ENCODE assay signal across 8 cellular contexts in the genomic region with DNA sequence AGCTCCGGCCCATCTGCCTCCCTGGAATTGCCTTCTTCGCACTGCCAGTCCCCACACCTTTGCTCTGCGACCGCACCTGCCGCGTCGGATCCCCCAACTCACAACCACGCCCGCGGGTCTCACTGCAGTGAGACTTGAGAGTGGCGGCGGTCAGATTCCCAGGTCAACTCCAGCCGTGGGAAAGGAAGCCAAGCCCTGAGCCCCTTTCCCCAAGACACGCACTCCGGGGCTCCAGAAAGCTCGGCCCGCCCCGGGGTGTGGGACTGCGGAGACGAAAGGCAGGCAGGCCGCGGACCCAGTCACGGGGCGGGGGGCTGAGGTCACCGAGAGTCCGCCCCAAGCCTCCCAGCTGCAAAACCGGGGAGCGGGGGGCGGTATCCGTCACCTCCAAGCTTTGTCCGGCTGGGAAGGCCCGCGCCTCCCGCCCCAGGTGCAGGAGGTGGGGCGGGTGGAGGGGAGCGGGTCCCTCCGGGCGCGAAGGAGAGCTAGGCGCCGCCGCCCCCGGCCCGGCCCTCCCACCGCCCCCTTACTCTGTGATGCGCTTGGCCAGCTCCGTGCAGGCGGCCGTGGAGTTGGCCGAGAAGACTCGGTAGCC. TPM values are rescaled to one million over a fixed set of nuclear protein-coding genes. Genes with fewer than 3 reads are reported as not detected.
DNase-seq lines count a peak whose midpoint lies in the region; ATAC-seq and TF ChIP-seq lines count a peak whose summit lies in the region.

No MANE protein-coding gene starts in this region.

- H3K4me1 Mint-ChIP-seq in stimulated activated naive CD8-positive, alpha-beta T cell treated with anti-CD3 and anti-CD28 coated beads, Interleukin-15, Interleukin-2, amounts not matched to agents 100 ng/mL and 50 ng/mL, for 24 hours (ENCODE audit: low read depth) = peaks cover 24% of the 10 kb centered on the region

- peaks cover 5% of the 10 kb centered on the region for H3K36me3 Mint-ChIP-seq in stimulated activated naive CD8-positive, alpha-beta T cell treated with anti-CD3 and anti-CD28 coated beads, Interleukin-15, Interleukin-2, amounts not matched to agents 100 ng/mL and 50 ng/mL, for 24 hours (ENCODE audit: low read depth)

- H3K9me3 ChIP-seq in PC-3 (ENCODE audit: low read length) = no peaks in the 10 kb centered on the region
- H3K9me3 ChIP-seq in left lung = no peaks in the 10 kb centered on the region

- H3K4me1 ChIP-seq in PC-3 (ENCODE audit: insufficient read depth, low read length) = peaks cover 24% of the 10 kb centered on the region
- H3K4me1 ChIP-seq in left lung = peaks cover 3 to 25% of the 10 kb centered on the region in 2 donors

- peaks cover 46% of the 10 kb centered on the region for H3K79me2 ChIP-seq in PC-3 (ENCODE audit: low read length)

- BruUV-seq in PC-3 (replicated peaks; lab: Mats Ljungman, UMichigan) = no TSS peak

- H4K20me1 ChIP-seq in PC-3 (ENCODE audit: low read length) = no peaks in the 10 kb centered on the region

- POLR2A ChIA-PET in PC-3 (lab: Charles Lee; ENCODE audit: unreplicated experiment) = interaction anchor here (0.5 to 1.0 kb wide), 6 partner anchors 18 to 249 kb away, joined by 3 to 13 read pairs (median 4); no protein-coding TSS in a partner anchor

- DNase-seq in NCI-H82 (lab: John Stamatoyannopoulos, UW) (peak; percentile 48), NCI-H82 treated with DMSO at 0.1 percent for 48 hours (lab: John Stamatoyannopoulos, UW; ENCODE audit: unreplicated experiment) (no peak), PC-3 (no peak), cardiac fibroblast (ENCODE audit: low read depth in 2 of 2) (no peak), left lung (peak; percentile 34 to 86), amniotic stem cell (lab: John Stamatoyannopoulos, UW) (no peak)

- H3K9me3 Mint-ChIP-seq in stimulated activated naive CD8-positive, alpha-beta T cell treated with anti-CD3 and anti-CD28 coated beads, Interleukin-15, Interleukin-2, amounts not matched to agents 100 ng/mL and 50 ng/mL, for 24 hours = no peaks in the 10 kb centered on the region

- H3K9me2 ChIP-seq in PC-3 (replicated peaks; ENCODE audit: low read length) = no peaks in the 10 kb centered on the region

- H3K36me3 ChIP-seq in PC-3 (ENCODE audit: low read depth, low read length) (0 out of 2 replicates have a peak, but pooled peaks cover 4% of the 10 kb centered on the region), left lung (peaks cover 0 to 1% of the 10 kb centered on the region in 2 donors)

- H3K4me2 ChIP-seq in PC-3 (ENCODE audit: low read length) = peak overlapping the region; percentile 90

- H2AFZ ChIP-seq in PC-3 (ENCODE audit: low read length) = peak overlapping the region; percentile 94

- ATAC-seq in HG02610 (IDR thresholded peaks at IDR 0.05; ENCODE audit: unreplicated experiment) (peak; percentile 15), PC-3 (peak; percentile 16), left lung (peak; percentile 49)

- peak overlapping the region; percentile 95 for H3K4me3 Mint-ChIP-seq in stimulated activated naive CD8-positive, alpha-beta T cell treated with anti-CD3 and anti-CD28 coated beads, Interleukin-15, Interleukin-2, amounts not matched to agents 100 ng/mL and 50 ng/mL, for 24 hours

- intact Hi-C loops in PC-3 (cut with micrococcal nuclease) = loop anchor here (5.0 kb wide), 1 partner anchor 34 kb away; no protein-coding TSS in a partner anchor
- intact Hi-C loops in left lung (cut with DNase I) = no loop called here

- CTCF ChIA-PET in PC-3 (lab: Charles Lee) = interaction anchor here (0.6 to 2.3 kb wide), 7 partner anchors 12 to 94 kb away, joined by 3 to 19 read pairs (median 5); a partner anchor contains a TSS

- no peaks in the 10 kb centered on the region for H3K27me3 Mint-ChIP-seq in stimulated activated naive CD8-positive, alpha-beta T cell treated with anti-CD3 and anti-CD28 coated beads, Interleukin-15, Interleukin-2, amounts not matched to agents 100 ng/mL and 50 ng/mL, for 24 hours

- peak overlapping the region; percentile 87 for H3K27ac Mint-ChIP-seq in stimulated activated naive CD8-positive, alpha-beta T cell treated with anti-CD3 and anti-CD28 coated beads, Interleukin-15, Interleukin-2, amounts not matched to agents 100 ng/mL and 50 ng/mL, for 24 hours

- no peaks in the 10 kb centered on the region for H3F3A ChIP-seq in PC-3 (ENCODE audit: low read length, unreplicated experiment)

- H3K4me3 ChIP-seq in PC-3 (ENCODE audit: low read length) (peak overlapping the region; percentile 92), cardiac fibroblast (replicated peaks in 1 of 2; ENCODE audit: low read depth in 2 of 2, low read length in 2 of 2) (peak overlapping the region; percentile 84), left lung (peak overlapping the region; percentile 97)

- peak overlapping the region; percentile 78 for H3K9ac ChIP-seq in PC-3 (ENCODE audit: low read length)

- H3K27ac ChIP-seq in PC-3 (ENCODE audit: low read length) (peak overlapping the region; percentile 81), left lung (peak overlapping the region; percentile 90)

- TF ChIP-seq CTCF in PC-3 (conservative IDR thresholded peaks at IDR 0.05; ENCODE audit: low read depth, low read length) (no peak), cardiac fibroblast (IDR thresholded peaks at IDR 0.05; ENCODE audit: low read depth, low read length) (no peak), left lung (IDR thresholded peaks at IDR 0.05) (no peak)

- H3K27me3 ChIP-seq in PC-3 (ENCODE audit: low read length) (no peaks in the 10 kb centered on the region), left lung (no peaks in the 10 kb centered on the region)

RNA-seq across cellular contexts. Expression of a gene that starts 0.6 kb away (rescaled TPM):
- total RNA-seq in PC-3 (2014; rRNA removed) (43.9 and 47.8 TPM in 2 replicates), left lung (10 to 100 TPM; 51.2 to 52.8 TPM)

RNA-seq across cellular contexts. Expression of a gene that starts 31.3 kb away (rescaled TPM):
- total RNA-seq in PC-3 (2014; rRNA removed) (54.2 and 59.7 TPM in 2 replicates), left lung (10 to 100 TPM in 1 of 2 donors, 1 to 10 TPM in 1; 6.3 to 35.1 TPM)

RNA-seq across cellular contexts. Expression of a gene that starts 45.0 kb away (rescaled TPM):
- total RNA-seq in PC-3 (2014; rRNA removed) (2.2 and 5.7 TPM in 2 replicates), left lung (1 to 10 TPM; 2.8 to 3.3 TPM)

Comparison
In these comparisons a context has a peak if more than half of its experiments do, and no peak if none do; other contexts are left out.
1. DNase-seq: peak in NCI-H82 (single experiment) and left lung (2 of 2); none in NCI-H82 treated with DMSO at 0.1 percent for 48 hours (single experiment), PC-3 (single experiment), cardiac fibroblast (0 of 2) and amniotic stem cell (single experiment).
2. Peak in every context shown above with its lines, with median percentiles within 50 percentile points of each other: ATAC-seq and H3K4me3 ChIP-seq.